In the genomic region with DNA sequence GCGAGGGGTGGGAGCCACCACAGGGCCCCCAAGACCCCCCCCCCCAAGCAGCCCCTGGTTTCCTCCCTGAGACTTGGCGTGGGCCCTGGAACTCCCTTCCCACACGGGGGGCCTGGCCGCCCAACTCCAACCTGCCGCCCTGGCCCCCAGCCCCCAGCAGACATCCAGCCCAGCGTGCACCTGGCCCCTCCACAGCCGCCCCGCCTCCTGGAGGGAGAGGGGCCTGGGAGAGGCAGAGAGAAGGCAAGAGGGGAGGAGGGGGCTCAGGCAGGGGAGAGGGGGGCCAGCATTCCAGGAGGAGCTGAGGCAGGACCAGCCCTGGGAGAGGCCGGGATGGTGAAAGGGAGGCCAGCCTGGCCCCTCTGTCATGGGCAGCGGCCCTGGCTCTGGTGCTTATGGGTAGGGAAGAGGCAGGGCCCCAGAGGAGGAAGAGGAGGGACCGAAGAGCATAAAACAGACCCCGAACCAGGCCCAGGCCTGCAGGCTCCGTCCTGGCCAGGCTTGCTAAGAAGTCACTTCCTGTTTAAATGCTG, we compare ENCODE assay signal across 24 cellular contexts. TPM values are rescaled to one million over a fixed set of nuclear protein-coding genes. Genes with fewer than 3 reads are reported as not detected.
DNase-seq lines count a peak whose midpoint lies in the region; ATAC-seq and TF ChIP-seq lines count a peak whose summit lies in the region.
"Had no signal": no experiment of that assay in that cellular context is flagged by ENCODE, and none has a peak within 500 bp of the region (broad histone marks: within the 10 kb centered on the region; RNA-seq: fewer than 3 reads in every experiment).

No MANE protein-coding gene starts in this region.

- no peak overlapping the region for H3K9ac ChIP-seq in HCT116 (ENCODE audit: low read length)

- intact Hi-C loops in HCT116 (cut with micrococcal nuclease) = no loop called here
- intact Hi-C loops in spleen (cut with DNase I; ENCODE audit: low total_unique reads) = no loop called here

- POLR2A ChIA-PET in HCT116 (lab: Charles Lee) = no interaction called here

- no peak for TF ChIP-seq RAD21 in HCT116 (IDR thresholded peaks at IDR 0.05; ENCODE audit: low read depth)

- no peaks in the 10 kb centered on the region for H3K9me3 ChIP-seq in HCT116 (ENCODE audit: control insufficient read depth in 1 of 2, insufficient read depth in 1 of 2, low read depth in 1 of 2, low read length in 2 of 2)
- H3K9me3 ChIP-seq in gastroesophageal sphincter = no peaks in the 10 kb centered on the region
- H3K9me3 ChIP-seq in spleen = no peaks in the 10 kb centered on the region
- H3K9me3 ChIP-seq: adrenal gland, HAP-1, testis had no signal

- H3K27me3 ChIP-seq in HCT116 (ENCODE audit: insufficient read depth, low read length) (no peaks in the 10 kb centered on the region), gastroesophageal sphincter (no peaks in the 10 kb centered on the region), spleen (replicated peaks in 1 of 7) (no peaks in the 10 kb centered on the region)
- H3K27me3 ChIP-seq: adrenal gland, testis had no signal

- H4K20me1 ChIP-seq in HCT116 (ENCODE audit: insufficient read depth) = no peaks in the 10 kb centered on the region

- no peaks in the 10 kb centered on the region for H3K79me2 ChIP-seq in HCT116 (ENCODE audit: insufficient read depth, low read length)

- TF ChIP-seq CTCF in HCT116 (IDR thresholded peaks at IDR 0.05 in 2 of 3, conservative IDR thresholded peaks at IDR 0.05 in 1 of 3; ENCODE audit: borderline replicate concordance in 1 of 3, insufficient read depth in 1 of 3, low read depth in 2 of 3, low read length in 2 of 3) = no peak
- TF ChIP-seq CTCF in gastroesophageal sphincter (IDR thresholded peaks at IDR 0.05) = no peak
- no peak for TF ChIP-seq CTCF in spleen (IDR thresholded peaks at IDR 0.05 in 8 of 11, conservative IDR thresholded peaks at IDR 0.05 in 3 of 11)

- 50% methylated on average over 4 of the region's 13 CpGs; no CpG with 5 or more reads in 1 of the 2 donors for WGBS in gastroesophageal sphincter (ENCODE audit: low coverage in 1 of 2), 2 donors
- WGBS in spleen, 5 donors = 58 to 88% (median 77%) methylated on average over 5 to 13 of the region's 13 CpGs

- no peaks in the 10 kb centered on the region for H3K9me2 ChIP-seq in HCT116 (ENCODE audit: insufficient read depth)

- TF ChIP-seq EP300 in gastroesophageal sphincter (IDR thresholded peaks at IDR 0.05) = no peak

- no TSS peak for BruUV-seq in HCT116 (replicated peaks; lab: Mats Ljungman, UMichigan)

- H3K4me3 ChIP-seq in HCT116 (replicated peaks in 1 of 2; ENCODE audit: low read depth in 1 of 2, low read length in 2 of 2) = no peak overlapping the region
- no peak overlapping the region for H3K4me3 ChIP-seq in gastroesophageal sphincter
- no peak overlapping the region for H3K4me3 ChIP-seq in spleen
- H3K4me3 ChIP-seq: adrenal gland, HAP-1, testis had no signal

- ATAC-seq in HCT116 (peak; percentile 17; the same call in 1 of the 2 replicates), gastroesophageal sphincter (no peak), GM19395 (IDR thresholded peaks at IDR 0.05; ENCODE audit: unreplicated experiment) (no peak)
- ATAC-seq: Right ventricle myocardium inferior had no signal

- H3K4me1 ChIP-seq in HCT116 (ENCODE audit: control insufficient read depth in 1 of 2, insufficient read depth in 2 of 2, low read length in 2 of 2) = no peaks in the 10 kb centered on the region
- peaks cover 0 to 36% (median 0%) of the 10 kb centered on the region in 3 donors for H3K4me1 ChIP-seq in gastroesophageal sphincter
- H3K4me1 ChIP-seq in spleen = peaks cover 0 to 52% (median 14%) of the 10 kb centered on the region in 6 donors
- H3K4me1 ChIP-seq: adrenal gland, HAP-1 had no signal

- peak; percentile 63 for DNase-seq in A172 (ENCODE audit: low spot score)
- no peak for DNase-seq in HCT116 (ENCODE audit: low read depth, low spot score)
- no peak for DNase-seq in spleen
- DNase-seq in dermis blood vessel endothelial cell = no peak
- DNase-seq in iPS-NIHi7 (ENCODE audit: extremely low spot score) = no peak
- DNase-seq in occipital lobe (lab: John Stamatoyannopoulos, UW) = no peak
- DNase-seq: activated CD4-positive, alpha-beta memory T cell treated with anti-CD3 and anti-CD28 coated beads for 36 hours; activated CD4-positive, CD25-positive, alpha-beta regulatory T cell; activated gamma-delta T cell treated with Interleukin-2 at 50 U/mL for 16 hours; activated T-cell treated with anti-CD3 and anti-CD28 coated beads for 4 hours; KBM-7; mesendoderm; naive B cell; NCI-H1694; NCI-H69; T1000 had no signal

- CTCF ChIA-PET in HCT116 (lab: Charles Lee) = interaction anchor here (1.7 kb wide), 1 partner anchor 108 kb away, joined by 8 read pairs; no protein-coding TSS in a partner anchor

- peaks cover 0 to 6% of the 10 kb centered on the region in 2 experiments; a peak in 2 of 4 replicates for H3K36me3 ChIP-seq in HCT116 (ENCODE audit: control insufficient read depth in 1 of 2, insufficient read depth in 2 of 2, low read length in 2 of 2)
- H3K36me3 ChIP-seq in gastroesophageal sphincter = peaks cover 0 to 54% of the 10 kb centered on the region in 2 donors
- H3K36me3 ChIP-seq in spleen = peaks cover 0 to 90% (median 38%) of the 10 kb centered on the region in 6 donors

- H2AFZ ChIP-seq in HCT116 (ENCODE audit: low read depth, low read length, poor library complexity, severe bottlenecking) = no peak overlapping the region

- no peak overlapping the region for H3K4me2 ChIP-seq in HCT116 (ENCODE audit: low read length)

- H3K27ac ChIP-seq in HCT116 (ENCODE audit: low read depth, low read length) = no peak overlapping the region
- H3K27ac ChIP-seq in gastroesophageal sphincter = peak overlapping the region in 3 of 4 donors; percentile 55 to 70 (median 59)
- peak overlapping the region in 7 of 8 donors; percentile 3 to 73 (median 68) for H3K27ac ChIP-seq in spleen
- H3K27ac ChIP-seq: testis had no signal

- TF ChIP-seq POLR2A in HCT116 (IDR thresholded peaks at IDR 0.05; ENCODE audit: borderline replicate concordance, extremely low read depth, insufficient read depth, insufficient read length) (no peak), gastroesophageal sphincter (IDR thresholded peaks at IDR 0.05) (no peak), spleen (IDR thresholded peaks at IDR 0.05) (no peak)

- RAD21 ChIA-PET in HCT116 (lab: Charles Lee; ENCODE audit: low non-redundant PET in 1 of 2, low total read pairs in 2 of 2, uncharacterized antibody in 2 of 2, unreplicated experiment in 2 of 2) = interaction anchor here in 1 of 2 experiments (1.2 kb wide), 1 partner anchor 108 kb away, joined by 3 read pairs; no protein-coding TSS in a partner anchor

TF ChIP-seq in HCT116, 20 proteins besides CTCF, POLR2A, EP300 and RAD21:
- TF ChIP-seq EZH2phosphoT487 (IDR thresholded peaks at IDR 0.05; ENCODE audit: borderline replicate concordance) (no peak), POLR2AphosphoS5 (IDR thresholded peaks at IDR 0.05; ENCODE audit: low read depth, low read length) (0 out of 2 replicates have a peak, but pooled peaks have one; percentile 19), EZH2 (IDR thresholded peaks at IDR 0.05) (no peak)

RNA-seq across cellular contexts. Expression of gene IL34, which starts 16.7 kb away (rescaled TPM):
- total RNA-seq in A172 (2014; rRNA removed; shearing (Covaris generic)) = 7.8 and 10.5 TPM in 2 replicates
- total RNA-seq in HCT116 (2021; ENCODE audit: unreplicated experiment) (not detected), gastroesophageal sphincter (1 to 10 TPM; 1.6 to 4.1 (median 2.8) TPM), spleen (100 to 1,000 TPM in 5 of 7 donors, 10 to 100 TPM in 2; 48.2 to 258 (median 197) TPM), dermis blood vessel endothelial cell (1.9 and 7.3 TPM in 2 replicates), occipital lobe (1.7 TPM)
- polyA plus RNA-seq in HCT116 (2012) = 0.15 TPM in 1 of 2 replicates, not detected in the other
- 10 to 100 TPM; 20.3 to 82.3 (median 21.3) TPM for polyA plus RNA-seq in spleen
- total RNA-seq: A673; activated CD4-positive, alpha-beta memory T cell treated with anti-CD3 and anti-CD28 coated beads for 36 hours had no signal
- polyA plus RNA-seq: CD14-positive monocyte had no signal

RNA-seq across cellular contexts. Expression of gene MTSS2, which starts 22.8 kb away (rescaled TPM):
- total RNA-seq in A172 (2014; rRNA removed; shearing (Covaris generic)) = 74.1 and 96.8 TPM in 2 replicates
- total RNA-seq in HCT116 (2021; ENCODE audit: unreplicated experiment) (41.8 TPM), gastroesophageal sphincter (100 to 1,000 TPM in 1 of 4 donors, 10 to 100 TPM in 3; 70.9 to 234 (median 85.9) TPM), spleen (100 to 1,000 TPM in 3 of 7 donors, 10 to 100 TPM in 4; 40.6 to 116 (median 94.6) TPM), dermis blood vessel endothelial cell (19.9 and 20.6 TPM in 2 replicates), occipital lobe (35.4 TPM)
- 48.7 and 53.1 TPM in 2 replicates for polyA plus RNA-seq in HCT116 (2012)
- 10 to 100 TPM in 2 of 3 donors, 1 to 10 TPM in 1; 9.0 to 66.7 (median 12.2) TPM for polyA plus RNA-seq in spleen
- polyA plus RNA-seq: CD14-positive monocyte had no signal
